ENCODE assay signal across 11 cellular contexts in genomic region chr6:102813489-102814275, GRCh38.
"Had no signal": no experiment of that assay in that cellular context is flagged by ENCODE, and none has a peak within 500 bp of the region (broad histone marks: within the 10 kb centered on the region; RNA-seq: fewer than 3 reads in every experiment).

No MANE protein-coding gene starts in this region.

- ATAC-seq: esophagus mucosa had no signal

- H3K27ac ChIP-seq: right atrium auricular region, tibial artery, vagina had no signal

- H3K36me3 ChIP-seq: right atrium auricular region, tibial artery, vagina had no signal

- H3K4me1 Mint-ChIP-seq: endodermal cell had no signal

- H3K27me3 Mint-ChIP-seq: dendritic cell treated with granulocyte-macrophage colony-stimulating factor and Interleukin-4, amounts not matched to agents 40 ng/mL and 50 ng/mL, for 4 days had no signal

- H3K9me3 ChIP-seq: right atrium auricular region, tibial artery, vagina had no signal

- H3K4me3 Mint-ChIP-seq: dendritic cell treated with granulocyte-macrophage colony-stimulating factor and Interleukin-4, amounts not matched to agents 40 ng/mL and 50 ng/mL, for 4 days; endodermal cell had no signal

- DNase-seq: activated naive CD4-positive, alpha-beta T cell treated with anti-CD3 and anti-CD28 coated beads, Interleukin-2, amount 50 U/mL, for 16 hours; endodermal cell; islet precursor cell; midbrain; small intestine; T-helper 2 cell; tibial artery had no signal

- H3K4me1 ChIP-seq: right atrium auricular region, tibial artery, vagina had no signal

- H3K9me3 Mint-ChIP-seq: dendritic cell treated with granulocyte-macrophage colony-stimulating factor and Interleukin-4, amounts not matched to agents 40 ng/mL and 50 ng/mL, for 4 days had no signal

- H3K27ac Mint-ChIP-seq: dendritic cell treated with granulocyte-macrophage colony-stimulating factor and Interleukin-4, amounts not matched to agents 40 ng/mL and 50 ng/mL, for 4 days; endodermal cell had no signal

- H3K4me3 ChIP-seq: right atrium auricular region, tibial artery, vagina had no signal

- H3K27me3 ChIP-seq: right atrium auricular region, tibial artery, vagina had no signal
